Comparison of ENCODE assay signal across 15 cellular contexts in the genomic region with DNA sequence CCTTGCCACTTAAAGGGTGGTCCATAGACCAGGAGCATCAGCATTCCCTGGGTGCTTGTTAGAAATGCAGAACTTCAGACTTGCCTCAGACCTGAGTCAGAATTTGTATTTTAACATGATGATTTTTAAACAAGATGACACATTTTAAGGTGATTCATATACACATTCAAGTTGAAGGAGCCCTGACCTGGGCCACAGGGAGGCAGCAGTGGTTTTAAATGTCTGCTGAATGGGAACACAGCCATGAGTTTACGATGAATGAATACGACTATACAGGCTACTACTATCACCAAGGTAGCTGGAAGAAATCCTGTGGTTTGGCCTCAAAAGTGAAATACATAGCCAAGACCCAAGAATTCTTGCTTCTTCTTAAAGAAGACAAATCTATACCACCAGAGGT. TPM values are rescaled to one million over a fixed set of nuclear protein-coding genes. Genes with fewer than 3 reads are reported as not detected.
DNase-seq lines count a peak whose midpoint lies in the region; ATAC-seq and TF ChIP-seq lines count a peak whose summit lies in the region.
"Had no signal": no experiment of that assay in that cellular context is flagged by ENCODE, and none has a peak within 500 bp of the region (broad histone marks: within the 10 kb centered on the region; RNA-seq: fewer than 3 reads in every experiment).

No MANE protein-coding gene starts in this region.

- peaks cover 5% of the 10 kb centered on the region for H3K4me1 Mint-ChIP-seq in chondrocyte (ENCODE audit: low read depth)

- no peaks in the 10 kb centered on the region for H4K20me1 ChIP-seq in OCI-LY3 (ENCODE audit: insufficient read depth, low read length)

- H3K27ac ChIP-seq in OCI-LY3 (ENCODE audit: low read length): no peak overlapping the region

- H3K79me2 ChIP-seq in OCI-LY3 (ENCODE audit: low read length): peaks cover 10% of the 10 kb centered on the region

- no peak overlapping the region for H2AFZ ChIP-seq in OCI-LY3 (ENCODE audit: low read depth, low read length)

- H3K27me3 Mint-ChIP-seq in chondrocyte (ENCODE audit: low read depth): no peaks in the 10 kb centered on the region

- no peak overlapping the region for H3K4me2 ChIP-seq in OCI-LY3 (ENCODE audit: low read length)

- no peaks in the 10 kb centered on the region for H3K9me3 ChIP-seq in OCI-LY3 (ENCODE audit: insufficient read depth, low read length)

- peaks cover 9% of the 10 kb centered on the region for H3K36me3 Mint-ChIP-seq in chondrocyte (ENCODE audit: low read depth)

- H3K27ac Mint-ChIP-seq in chondrocyte (ENCODE audit: unreplicated experiment): no peak overlapping the region
- H3K27ac Mint-ChIP-seq: activated CD4-positive, alpha-beta T cell treated with anti-CD3 and anti-CD28 coated beads, Interleukin-2, amount 10 ng/mL, durations not matched to agents 7 days and 5 days; activated naive CD4-positive, alpha-beta T cell treated with anti-CD3 and anti-CD28 coated beads, Interleukin-2, amount 50 U/mL, for 72 hours; CD14-positive monocyte; stimulated activated naive B cell treated with anti-CD40 and anti-IgM and Interleukin-4, amounts not matched to agents 10 μg/mL and 1 μg/mL and 100 μg/mL, for 72 hours had no signal

- H3K36me3 ChIP-seq in OCI-LY3 (replicated peaks; ENCODE audit: low read depth, low read length): peaks cover 19% of the 10 kb centered on the region

- no peak overlapping the region for H3K4me3 ChIP-seq in OCI-LY3 (ENCODE audit: low read length)

- TF ChIP-seq CTCF in OCI-LY3 (IDR thresholded peaks at IDR 0.05; ENCODE audit: low read depth, low read length) (0 out of 2 replicates have a peak, but pooled peaks have one; percentile 7), chondrocyte (IDR thresholded peaks at IDR 0.05) (peak; percentile 8)

- peaks cover 3% of the 10 kb centered on the region for H3K9me3 Mint-ChIP-seq in chondrocyte (ENCODE audit: low read depth)
- H3K9me3 Mint-ChIP-seq: activated CD4-positive, alpha-beta T cell treated with anti-CD3 and anti-CD28 coated beads, Interleukin-2, amount 10 ng/mL, durations not matched to agents 7 days and 5 days; activated naive CD4-positive, alpha-beta T cell treated with anti-CD3 and anti-CD28 coated beads, Interleukin-2, amount 50 U/mL, for 72 hours; stimulated activated naive B cell treated with anti-CD40 and anti-IgM and Interleukin-4, amounts not matched to agents 10 μg/mL and 1 μg/mL and 100 μg/mL, for 72 hours had no signal

- H3K4me1 ChIP-seq in OCI-LY3 (ENCODE audit: low read length): peaks cover 5% of the 10 kb centered on the region; the same call in 1 of the 2 replicates

- H3K9ac ChIP-seq in OCI-LY3 (ENCODE audit: low read length): no peak overlapping the region

- DNase-seq in stimulated activated CD4-positive, alpha-beta T cell treated with anti-CD3 and anti-CD28 coated beads, Interleukin-1b, Interleukin-23, amount 100 ng/mL, for 48 hours: peak; percentile 25
- DNase-seq in stimulated activated CD4-positive, alpha-beta T cell treated with anti-CD3 and anti-CD28 coated beads, Interleukin-4, amount 100 ng/mL, for 1 hour: no peak
- DNase-seq in chondrocyte (ENCODE audit: low spot score): no peak
- DNase-seq in stromal cell of bone marrow (ENCODE audit: low read depth): peak; percentile 49
- no peak for DNase-seq in DMS 273 treated with DMSO at 0.1 percent for 48 hours (lab: John Stamatoyannopoulos, UW)
- DNase-seq: activated CD4-positive, alpha-beta T cell treated with anti-CD3 and anti-CD28 coated beads, Interleukin-2, amount 10 ng/mL, durations not matched to agents 7 days and 5 days; hypothalamus; NCI-H1694; NCI-H748 treated with DMSO at 0.1 percent for 48 hours; stimulated activated naive B cell treated with anti-CD40 and anti-IgM and Interleukin-4, amounts not matched to agents 10 μg/mL and 1 μg/mL and 100 μg/mL, for 72 hours had no signal

- H3K27me3 ChIP-seq in OCI-LY3 (ENCODE audit: low read depth, low read length): no peaks in the 10 kb centered on the region

- ATAC-seq in GM19035 (IDR thresholded peaks at IDR 0.05; ENCODE audit: unreplicated experiment) (no peak), HG02852 (IDR thresholded peaks at IDR 0.05; ENCODE audit: unreplicated experiment) (no peak)
- ATAC-seq: stimulated activated naive B cell treated with anti-CD40 and anti-IgM and Interleukin-4, amounts not matched to agents 10 μg/mL and 1 μg/mL and 100 μg/mL, for 72 hours had no signal

- H3K4me3 Mint-ChIP-seq in chondrocyte (ENCODE audit: unreplicated experiment): no peak overlapping the region
- H3K4me3 Mint-ChIP-seq: activated CD4-positive, alpha-beta T cell treated with anti-CD3 and anti-CD28 coated beads, Interleukin-2, amount 10 ng/mL, durations not matched to agents 7 days and 5 days; CD14-positive monocyte; stimulated activated naive B cell treated with anti-CD40 and anti-IgM and Interleukin-4, amounts not matched to agents 10 μg/mL and 1 μg/mL and 100 μg/mL, for 72 hours had no signal

RNA-seq across cellular contexts. Expression of gene HDAC8, which starts 2.9 kb away (rescaled TPM):
- 22.2 to 35.1 TPM (median 23.0 TPM) in 3 replicates for total RNA-seq in chondrocyte

Comparison
In these comparisons a context has a peak if more than half of its experiments do, and no peak if none do; other contexts are left out.
1. DNase-seq: peak in stimulated activated CD4-positive, alpha-beta T cell treated with anti-CD3 and anti-CD28 coated beads, Interleukin-1b, Interleukin-23, amount 100 ng/mL, for 48 hours (single experiment) and stromal cell of bone marrow (single experiment); none in stimulated activated CD4-positive, alpha-beta T cell treated with anti-CD3 and anti-CD28 coated beads, Interleukin-4, amount 100 ng/mL, for 1 hour (single experiment), chondrocyte (single experiment) and DMS 273 treated with DMSO at 0.1 percent for 48 hours (single experiment).